Comparison of ENCODE assay signal across 1 cellular context in genomic region chr7:117901089-117901797, GRCh38.
TF ChIP-seq lines count a peak whose summit lies in the region.

No MANE protein-coding gene starts in this region.

TF ChIP-seq in GM23338, 12 proteins besides CTCF, POLR2A, EP300 and RAD21 (continued from another document):
- TF ChIP-seq ZNF462 (CRISPR knock-in tag; IDR thresholded peaks at IDR 0.05) (no peak), POLR2AphosphoS5 (IDR thresholded peaks at IDR 0.05; ENCODE audit: low read depth) (no peak), REST (IDR thresholded peaks at IDR 0.05; ENCODE audit: unreplicated experiment) (no peak), STAT1 (IDR thresholded peaks at IDR 0.05; ENCODE audit: unreplicated experiment) (no peak), ZNF331 (CRISPR knock-in tag; IDR thresholded peaks at IDR 0.05; ENCODE audit: low read depth) (no peak), JUNB (IDR thresholded peaks at IDR 0.05; ENCODE audit: unreplicated experiment) (no peak)
